In genomic region chr16:53209489-53209888, GRCh38 we compare ENCODE assay signal across 1 cellular context.
TF ChIP-seq lines count a peak whose summit lies in the region.

No MANE protein-coding gene starts in this region.

TF ChIP-seq in K562, 482 proteins besides CTCF, POLR2A, EP300 and RAD21 (continued from another document and continues in another):
- TF ChIP-seq ZBTB40 (IDR thresholded peaks at IDR 0.05): peak; percentile 27; the same call in 1 of the 2 replicates
- no peak for TF ChIP-seq ZBTB40 (CRISPR knock-in tag; IDR thresholded peaks at IDR 0.05)
- no peak for TF ChIP-seq BHLHE40 (IDR thresholded peaks at IDR 0.05; ENCODE audit: low read length)
- TF ChIP-seq NR1H2 (CRISPR knock-in tag; IDR thresholded peaks at IDR 0.05): no peak
- no peak for TF ChIP-seq DNMT1 (IDR thresholded peaks at IDR 0.05)
- no peak for TF ChIP-seq ZNF121 (CRISPR knock-in tag; conservative IDR thresholded peaks at IDR 0.05)
- no peak for TF ChIP-seq HMG20A (CRISPR knock-in tag; conservative IDR thresholded peaks at IDR 0.05)
- 0 out of 2 replicates have a peak, but pooled peaks have one; percentile 40 for TF ChIP-seq HDGF (IDR thresholded peaks at IDR 0.05)
- TF ChIP-seq ZNF174 (CRISPR knock-in tag; IDR thresholded peaks at IDR 0.05): no peak
- no peak for TF ChIP-seq ETV6 (IDR thresholded peaks at IDR 0.05; ENCODE audit: borderline replicate concordance in 1 of 2, low read depth in 2 of 2, low read length in 1 of 2)
- no peak for TF ChIP-seq ETV6 (CRISPR knock-in tag; IDR thresholded peaks at IDR 0.05; ENCODE audit: borderline replicate concordance)
- TF ChIP-seq IRF9 (tag; IDR thresholded peaks at IDR 0.05): no peak
- no peak for TF ChIP-seq MEIS2 (IDR thresholded peaks at IDR 0.05; ENCODE audit: partially characterized antibody)
- no peak for TF ChIP-seq REST (CRISPR knock-in tag; IDR thresholded peaks at IDR 0.05; ENCODE audit: low read depth)
- no peak for TF ChIP-seq PREB (CRISPR knock-in tag; IDR thresholded peaks at IDR 0.05)
- TF ChIP-seq RBM25 (IDR thresholded peaks at IDR 0.05; ENCODE audit: low read depth, low read length, severe bottlenecking): no peak
- TF ChIP-seq ARID2 (IDR thresholded peaks at IDR 0.05): peak; percentile 17; the same call in 1 of the 2 replicates
- TF ChIP-seq ZNF239 (CRISPR knock-in tag; IDR thresholded peaks at IDR 0.05): no peak
- no peak for TF ChIP-seq TRIM28 (IDR thresholded peaks at IDR 0.05)
- no peak for TF ChIP-seq RNF219 (CRISPR knock-in tag; IDR thresholded peaks at IDR 0.05)
- no peak for TF ChIP-seq SMARCB1 (IDR thresholded peaks at IDR 0.05; ENCODE audit: insufficient read length, low read depth)
- TF ChIP-seq NCOA4 (IDR thresholded peaks at IDR 0.05; ENCODE audit: partially characterized antibody): no peak
- no peak for TF ChIP-seq CREB3L1 (IDR thresholded peaks at IDR 0.05; ENCODE audit: borderline replicate concordance, low read depth)
- TF ChIP-seq HSF4 (CRISPR knock-in tag; IDR thresholded peaks at IDR 0.05; ENCODE audit: borderline replicate concordance): no peak
- no peak for TF ChIP-seq THRAP3 (IDR thresholded peaks at IDR 0.05; ENCODE audit: borderline replicate concordance)
- no peak for TF ChIP-seq IFI16 (CRISPR knock-in tag; IDR thresholded peaks at IDR 0.05)
- no peak for TF ChIP-seq SMAD2 (IDR thresholded peaks at IDR 0.05; ENCODE audit: low read depth, low read length)
- TF ChIP-seq ZEB2 (IDR thresholded peaks at IDR 0.05): 0 out of 2 replicates have a peak, but pooled peaks have one; percentile 22
- TF ChIP-seq C11orf30 (IDR thresholded peaks at IDR 0.05; ENCODE audit: low read depth): no peak
- TF ChIP-seq DIDO1 (tag; IDR thresholded peaks at IDR 0.05; ENCODE audit: low read depth): no peak
- no peak for TF ChIP-seq HDAC8 (tag; IDR thresholded peaks at IDR 0.05)
- TF ChIP-seq PCBP2 (IDR thresholded peaks at IDR 0.05; ENCODE audit: low read depth, low read length, poor library complexity, severe bottlenecking): no peak
- TF ChIP-seq MTA1 (IDR thresholded peaks at IDR 0.05; ENCODE audit: borderline replicate concordance): no peak
- TF ChIP-seq BRF1 (IDR thresholded peaks at IDR 0.05; ENCODE audit: borderline replicate concordance, extremely low read depth, insufficient read length): no peak
- TF ChIP-seq MLLT1 (IDR thresholded peaks at IDR 0.05): peak; percentile 87 to 88
- no peak for TF ChIP-seq MYBL2 (IDR thresholded peaks at IDR 0.05; ENCODE audit: low read depth)
- no peak for TF ChIP-seq MYBL2 (CRISPR knock-in tag; IDR thresholded peaks at IDR 0.05; ENCODE audit: borderline replicate concordance)
- no peak for TF ChIP-seq ARID3A (IDR thresholded peaks at IDR 0.05; ENCODE audit: borderline replicate concordance, low read depth, low read length)
- TF ChIP-seq SP1 (CRISPR knock-in tag; IDR thresholded peaks at IDR 0.05): no peak
- no peak for TF ChIP-seq ZNF696 (CRISPR knock-in tag; conservative IDR thresholded peaks at IDR 0.05)
